Comparison of ENCODE assay signal across 8 cellular contexts in the genomic region with DNA sequence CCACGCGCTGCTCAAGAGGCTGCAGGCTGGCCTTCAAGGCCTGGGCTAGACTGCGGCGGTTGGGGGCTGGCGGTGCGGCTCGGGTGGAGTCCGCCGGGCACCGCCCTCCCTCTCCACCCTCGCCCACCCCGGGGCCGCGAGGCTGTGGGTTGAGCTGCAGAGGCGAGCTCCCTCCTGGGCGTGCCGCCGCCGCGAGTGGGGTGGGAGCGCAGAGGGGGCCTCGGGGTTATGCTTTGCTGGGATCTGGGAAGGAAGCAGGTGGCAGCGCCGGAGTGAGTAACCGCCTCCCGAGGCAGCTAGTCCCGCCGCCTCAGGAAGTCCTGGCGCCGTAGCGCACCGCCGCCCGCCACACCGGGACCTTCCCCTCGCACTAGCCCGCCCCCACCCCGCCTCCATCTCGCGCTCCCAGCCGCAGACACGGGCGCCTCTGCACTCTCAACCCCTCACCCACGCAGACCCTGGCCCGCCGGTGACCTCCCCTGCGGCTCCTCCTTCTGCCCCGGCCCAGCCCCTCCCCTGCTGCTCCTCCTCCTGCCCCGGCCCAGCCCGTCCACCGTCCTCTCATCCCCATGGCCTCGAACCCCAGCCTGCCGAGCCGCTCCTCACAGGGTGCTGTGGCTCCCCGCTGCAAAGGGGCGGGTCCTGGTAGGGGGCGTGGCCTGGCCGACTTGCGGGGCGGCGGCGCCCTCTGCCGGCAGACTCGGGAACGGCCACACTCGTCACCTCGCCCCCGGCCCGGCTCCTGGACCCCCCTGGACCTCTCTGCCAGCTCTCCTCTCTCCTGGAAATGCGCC. TPM values are rescaled to one million over a fixed set of nuclear protein-coding genes. Genes with fewer than 3 reads are reported as not detected.
DNase-seq lines count a peak whose midpoint lies in the region; ATAC-seq and TF ChIP-seq lines count a peak whose summit lies in the region.

No MANE protein-coding gene starts in this region.

- DNase-seq in G401 (ENCODE audit: low spot score) (peak; percentile 49), NCI-H82 treated with DMSO at 0.1 percent for 48 hours (lab: John Stamatoyannopoulos, UW; ENCODE audit: unreplicated experiment) (peak; percentile 53), mesothelial cell of epicardium (ENCODE audit: low spot score in 2 of 2, unreplicated experiment in 2 of 2) (peak; percentile 87 to 95)
- peak; percentile 79 to 84 for DNase-seq in activated CD8-positive, alpha-beta memory T cell treated with anti-CD3 and anti-CD28 coated beads for 4 hours (ENCODE audit: low read depth in 2 of 2)
- DNase-seq in stimulated activated CD8-positive, alpha-beta memory T cell treated with anti-CD3 and anti-CD28 coated beads, Interleukin-15, amount 100 ng/mL, for 48 hours (ENCODE audit: low read depth in 2 of 2) = peak; percentile 85

- H3K9ac ChIP-seq in endocrine pancreas (ENCODE audit: control insufficient read depth, insufficient read depth, low read length) = peak overlapping the region; percentile 54

- TF ChIP-seq CTCF in mesothelial cell of epicardium (IDR thresholded peaks at IDR 0.05; ENCODE audit: unreplicated experiment) = peak; percentile 95

- no peaks in the 10 kb centered on the region for H3K9me3 ChIP-seq in endocrine pancreas (ENCODE audit: control insufficient read depth, low read length)

- no peaks in the 10 kb centered on the region for H3K36me3 ChIP-seq in endocrine pancreas (ENCODE audit: control insufficient read depth, insufficient read depth, low read length)

- ATAC-seq in HG03066 (IDR thresholded peaks at IDR 0.05; ENCODE audit: low read depth, unreplicated experiment) = peak; percentile 34
- ATAC-seq in HG03280 (IDR thresholded peaks at IDR 0.05; ENCODE audit: unreplicated experiment) = no peak

- in situ Hi-C loops in G401 (cut with HindIII; ENCODE audit: low sequenced_read_pairs) = loop anchor here (5.0 kb wide), 1 partner anchor 69 kb away; no protein-coding TSS in a partner anchor

- peak overlapping the region; percentile 34 for H3K27ac Mint-ChIP-seq in mesothelial cell of epicardium

- peak overlapping the region; percentile 67 for H3K4me3 Mint-ChIP-seq in mesothelial cell of epicardium

- H3K9me3 Mint-ChIP-seq in mesothelial cell of epicardium = no peaks in the 10 kb centered on the region

- no peaks in the 10 kb centered on the region for H3K36me3 Mint-ChIP-seq in mesothelial cell of epicardium

- peaks cover 18% of the 10 kb centered on the region for H3K4me1 Mint-ChIP-seq in mesothelial cell of epicardium

- H3K4me3 ChIP-seq in endocrine pancreas (ENCODE audit: control insufficient read depth, insufficient read depth, low read length) = no peak overlapping the region

- no peaks in the 10 kb centered on the region for H3K27me3 ChIP-seq in endocrine pancreas (ENCODE audit: control insufficient read depth, insufficient read depth, low read length)

- peaks cover 5% of the 10 kb centered on the region for H3K4me1 ChIP-seq in endocrine pancreas (ENCODE audit: control insufficient read depth, insufficient read depth, low read length)

- peaks cover 25% of the 10 kb centered on the region for H3K27me3 Mint-ChIP-seq in mesothelial cell of epicardium (ENCODE audit: low read depth)

RNA-seq across cellular contexts. Expression of a gene that starts 16.6 kb away (rescaled TPM):
- total RNA-seq in G401 (2014; rRNA removed; shearing (Covaris generic)) = 33.3 and 78.2 TPM in 2 replicates
- total RNA-seq in mesothelial cell of epicardium = 20.3 to 24.3 TPM (median 22.0 TPM) in 3 replicates

RNA-seq across cellular contexts. Expression of a gene that starts 27.9 kb away (rescaled TPM):
- total RNA-seq in G401 (2014; rRNA removed; shearing (Covaris generic)) = 9.8 and 16.5 TPM in 2 replicates
- total RNA-seq in mesothelial cell of epicardium = 138 to 141 TPM (median 141 TPM) in 3 replicates

RNA-seq across cellular contexts. Expression of a gene that starts 46.4 kb away (rescaled TPM):
- 54.7 and 72.2 TPM in 2 replicates for total RNA-seq in G401 (2014; rRNA removed; shearing (Covaris generic))
- 29.4 to 32.8 TPM (median 32.6 TPM) in 3 replicates for total RNA-seq in mesothelial cell of epicardium

RNA-seq across cellular contexts. Expression of a gene that starts 56.1 kb away (rescaled TPM):
- not detected in 2 replicates for total RNA-seq in G401 (2014; rRNA removed; shearing (Covaris generic))
- 0.16 TPM in 1 of 3 replicates, not detected in the others for total RNA-seq in mesothelial cell of epicardium
